8 cellular contexts compared by ENCODE assay signal in the genomic region with DNA sequence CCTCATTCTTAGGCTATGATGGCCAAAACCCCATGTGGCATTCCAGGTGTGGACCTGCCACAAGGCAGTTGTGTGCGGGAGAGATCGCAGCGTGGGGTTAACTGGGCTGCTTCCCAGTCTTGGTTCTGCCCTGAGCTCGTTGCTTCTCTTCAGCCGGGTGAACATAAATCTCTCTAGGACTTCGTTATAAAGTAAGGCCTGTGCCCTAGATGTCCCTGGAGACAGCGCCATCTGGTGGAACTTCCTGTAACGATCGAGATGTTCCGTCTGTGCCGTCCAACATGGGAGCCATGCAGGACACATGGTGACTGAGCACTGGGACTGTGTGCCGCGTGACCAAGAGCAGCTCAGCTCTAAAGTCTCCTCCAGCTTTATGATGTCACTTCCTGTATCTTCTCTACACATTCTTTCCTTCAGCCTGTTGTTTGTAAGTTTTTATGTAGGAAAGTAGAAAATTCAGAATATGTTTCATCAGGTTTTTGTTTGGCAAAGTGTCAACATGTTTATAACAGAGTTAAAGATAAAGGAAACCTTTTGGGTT. TPM values are rescaled to one million over a fixed set of nuclear protein-coding genes. Genes with fewer than 3 reads are reported as not detected.
DNase-seq lines count a peak whose midpoint lies in the region; ATAC-seq lines count a peak whose summit lies in the region.

No MANE protein-coding gene starts in this region.

- H3K27ac ChIP-seq in BLaER1, result no peak overlapping the region

- DNase-seq in GM19238 (ENCODE audit: insufficient read length, low spot score), result peak; percentile 57
- DNase-seq in NCI-H510A treated with DMSO at 0.1 percent for 48 hours (lab: John Stamatoyannopoulos, UW), result peak; percentile 58
- DNase-seq in activated CD4-positive, alpha-beta T cell treated with anti-CD3 and anti-CD28 coated beads, Interleukin-2, amount 10 ng/mL, durations not matched to agents 24 days and 14 days, result peak; percentile 92
- peak; percentile 52 for DNase-seq in dedifferentiated amniotic fluid mesenchymal stem cell (ENCODE audit: extremely low spot score)
- DNase-seq in lung microvascular endothelial cell (ENCODE audit: low read depth in 2 of 2), result peak; percentile 84 to 89
- peak; percentile 62 to 78 for DNase-seq in stimulated activated CD8-positive, alpha-beta memory T cell treated with anti-CD3 and anti-CD28 coated beads, Interleukin-2, amount 100 ng/mL, for 48 hours (ENCODE audit: low read depth in 2 of 2)

- H3K27me3 ChIP-seq in BLaER1, result no peaks in the 10 kb centered on the region

- H3K4me1 ChIP-seq in BLaER1, result peaks cover 27% of the 10 kb centered on the region

- peaks cover 12% of the 10 kb centered on the region for H3K9me3 ChIP-seq in BLaER1

- H3K4me3 ChIP-seq in BLaER1, result no peak overlapping the region

- H3K36me3 ChIP-seq in BLaER1, result no peaks in the 10 kb centered on the region

- peaks cover 11% of the 10 kb centered on the region for H3K4me1 Mint-ChIP-seq in activated CD4-positive, alpha-beta T cell treated with anti-CD3 and anti-CD28 coated beads, Interleukin-2, amount 10 ng/mL, durations not matched to agents 24 days and 14 days

- no peaks in the 10 kb centered on the region for H3K36me3 Mint-ChIP-seq in activated CD4-positive, alpha-beta T cell treated with anti-CD3 and anti-CD28 coated beads, Interleukin-2, amount 10 ng/mL, durations not matched to agents 24 days and 14 days (ENCODE audit: low read depth)

- intact Hi-C loops in activated CD4-positive, alpha-beta T cell treated with anti-CD3 and anti-CD28 coated beads, Interleukin-2, amount 10 ng/mL, durations not matched to agents 24 days and 14 days (cut with micrococcal nuclease), result loop anchor here (2.0 kb wide), 1 partner anchor 28 kb away; no protein-coding TSS in a partner anchor

- ATAC-seq in HG03378 (IDR thresholded peaks at IDR 0.05; ENCODE audit: unreplicated experiment), result peak; percentile 85

- no peaks in the 10 kb centered on the region for H3K9me3 Mint-ChIP-seq in activated CD4-positive, alpha-beta T cell treated with anti-CD3 and anti-CD28 coated beads, Interleukin-2, amount 10 ng/mL, durations not matched to agents 24 days and 14 days

- no peaks in the 10 kb centered on the region for H4K20me1 ChIP-seq in BLaER1

- H3K9ac ChIP-seq in BLaER1, result no peak overlapping the region

- H3K4me2 ChIP-seq in BLaER1, result 0 out of 2 replicates have a peak overlapping the region, but pooled peaks have one; percentile 13

- H3K27me3 Mint-ChIP-seq in activated CD4-positive, alpha-beta T cell treated with anti-CD3 and anti-CD28 coated beads, Interleukin-2, amount 10 ng/mL, durations not matched to agents 24 days and 14 days, result peaks cover 3% of the 10 kb centered on the region

- H3K27ac Mint-ChIP-seq in activated CD4-positive, alpha-beta T cell treated with anti-CD3 and anti-CD28 coated beads, Interleukin-2, amount 10 ng/mL, durations not matched to agents 24 days and 14 days, result peak overlapping the region; percentile 51

- no peak overlapping the region for H3K4me3 Mint-ChIP-seq in activated CD4-positive, alpha-beta T cell treated with anti-CD3 and anti-CD28 coated beads, Interleukin-2, amount 10 ng/mL, durations not matched to agents 24 days and 14 days

RNA-seq across cellular contexts. Expression of gene RPP40, which starts 26.8 kb away (rescaled TPM):
- total RNA-seq in activated CD4-positive, alpha-beta T cell treated with anti-CD3 and anti-CD28 coated beads, Interleukin-2, amount 10 ng/mL, durations not matched to agents 24 days and 14 days, result 14.2 and 16.4 TPM in 2 replicates
- 14.2 and 25.2 TPM in 2 replicates for total RNA-seq in lung microvascular endothelial cell

RNA-seq across cellular contexts. Expression of gene PPP1R3G, which starts 54.5 kb away (rescaled TPM):
- total RNA-seq in activated CD4-positive, alpha-beta T cell treated with anti-CD3 and anti-CD28 coated beads, Interleukin-2, amount 10 ng/mL, durations not matched to agents 24 days and 14 days, result 0.05 TPM in 2 replicates
- 0.65 and 1.6 TPM in 2 replicates for total RNA-seq in lung microvascular endothelial cell
